In the genomic region with DNA sequence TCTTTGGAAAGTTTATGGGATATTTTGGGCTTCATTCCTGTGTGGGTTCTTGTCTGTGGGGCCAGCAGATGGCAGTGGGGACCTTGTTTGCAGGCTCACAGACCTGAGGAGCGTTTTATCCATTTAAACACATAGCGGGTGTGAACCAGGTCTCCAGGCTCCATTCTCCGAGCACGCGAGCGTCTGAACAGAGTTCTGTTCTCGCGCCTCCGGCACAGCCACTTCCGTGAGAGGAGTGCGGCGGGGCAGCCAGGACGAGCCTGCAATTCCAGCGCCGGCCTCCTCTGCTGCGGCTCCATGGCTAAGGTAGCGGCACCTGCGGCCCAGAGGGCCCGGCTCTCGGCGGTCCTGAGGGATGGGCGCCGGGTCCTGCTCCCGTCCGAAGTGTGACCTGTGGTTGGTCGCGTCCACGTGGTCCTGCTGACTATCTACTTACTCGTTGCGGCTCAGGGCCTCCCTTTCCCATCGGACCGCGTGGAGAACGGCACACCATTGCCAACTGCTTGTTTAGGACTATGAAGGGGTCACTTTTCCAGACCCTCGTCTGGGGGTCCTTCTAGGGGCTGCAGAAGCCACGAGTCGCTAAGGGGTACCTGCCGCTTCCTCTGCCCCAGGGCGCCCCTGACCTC, we compare ENCODE assay signal across 8 cellular contexts. TPM values are rescaled to one million over a fixed set of nuclear protein-coding genes. Genes with fewer than 3 reads are reported as not detected.
DNase-seq lines count a peak whose midpoint lies in the region; ATAC-seq and TF ChIP-seq lines count a peak whose summit lies in the region.

No MANE protein-coding gene starts in this region.

- no peaks in the 10 kb centered on the region for H3K9me3 Mint-ChIP-seq in activated naive CD8-positive, alpha-beta T cell treated with anti-CD3 and anti-CD28 coated beads, Interleukin-2, amount 10 ng/mL, durations not matched to agents 7 days and 5 days

- no peaks in the 10 kb centered on the region for H3F3A ChIP-seq in GM23248 (ENCODE audit: insufficient read depth)

- H3K4me3 ChIP-seq in AG04449 (ENCODE audit: low read depth, low read length): no peak overlapping the region
- peak overlapping the region; percentile 48; the same call in 1 of the 2 replicates for H3K4me3 ChIP-seq in GM23248
- H3K4me3 ChIP-seq in iPS-20b (ENCODE audit: low read length): peak overlapping the region; percentile 53; the same call in 1 of the 2 replicates
- H3K4me3 ChIP-seq in transverse colon: peak overlapping the region in 3 of 4 donors; percentile 39 to 52 (median 49)

- no peaks in the 10 kb centered on the region for H4K20me1 ChIP-seq in GM23248 (ENCODE audit: insufficient read depth)

- H3K4me1 ChIP-seq in GM23248 (ENCODE audit: insufficient read depth): no peaks in the 10 kb centered on the region
- H3K4me1 ChIP-seq in iPS-20b (ENCODE audit: insufficient read depth, low read length): peaks cover 27% of the 10 kb centered on the region
- H3K4me1 ChIP-seq in transverse colon: peaks cover 6 to 51% (median 40%) of the 10 kb centered on the region in 4 donors

- no peaks in the 10 kb centered on the region for H3K36me3 Mint-ChIP-seq in activated naive CD8-positive, alpha-beta T cell treated with anti-CD3 and anti-CD28 coated beads, Interleukin-2, amount 10 ng/mL, durations not matched to agents 7 days and 5 days

- H3K4me3 Mint-ChIP-seq in activated naive CD8-positive, alpha-beta T cell treated with anti-CD3 and anti-CD28 coated beads, Interleukin-2, amount 10 ng/mL, durations not matched to agents 7 days and 5 days: peak overlapping the region; percentile 4

- no peak overlapping the region for H3K4me2 ChIP-seq in GM23248 (ENCODE audit: unreplicated experiment)

- peak; percentile 5 for TF ChIP-seq POLR2A in transverse colon (IDR thresholded peaks at IDR 0.05)

- no peak overlapping the region for H3K27ac Mint-ChIP-seq in activated naive CD8-positive, alpha-beta T cell treated with anti-CD3 and anti-CD28 coated beads, Interleukin-2, amount 10 ng/mL, durations not matched to agents 7 days and 5 days

- ATAC-seq in activated naive CD8-positive, alpha-beta T cell treated with anti-CD3 and anti-CD28 coated beads, Interleukin-2, amount 10 ng/mL, durations not matched to agents 7 days and 5 days (ENCODE audit: low read depth): peak; percentile 31
- ATAC-seq in HG03432 (IDR thresholded peaks at IDR 0.05; ENCODE audit: unreplicated experiment) (no peak), GM21825 (IDR thresholded peaks at IDR 0.05; ENCODE audit: unreplicated experiment) (no peak)

- peaks cover 28% of the 10 kb centered on the region for H3K27me3 ChIP-seq in GM23248 (replicated peaks; ENCODE audit: insufficient read depth)
- peaks cover 58% of the 10 kb centered on the region for H3K27me3 ChIP-seq in iPS-20b (ENCODE audit: insufficient read depth, low read length)
- peaks cover 59% of the 10 kb centered on the region for H3K27me3 ChIP-seq in transverse colon

- H3K4me1 Mint-ChIP-seq in activated naive CD8-positive, alpha-beta T cell treated with anti-CD3 and anti-CD28 coated beads, Interleukin-2, amount 10 ng/mL, durations not matched to agents 7 days and 5 days: peaks cover 6% of the 10 kb centered on the region

- in situ Hi-C loops in GM23248 (cut with MboI): loop anchor here (10.0 kb wide), 1 partner anchor 110 kb away; no protein-coding TSS in a partner anchor
- in situ Hi-C loops in transverse colon (cut with MboI; ENCODE audit: low pct_ligation_motif_present in 1 of 4, low pct_unique_long_range_greater_than_20kb in 1 of 4, low sequenced_read_pairs in 3 of 4): loop anchor here in 2 of 4 donors (25.0 kb wide), 1 partner anchor 118 kb away; the partner anchor contains the start of genes EXD3 (in 2 of the 2) and NOXA1 (in 2 of the 2)

- no peaks in the 10 kb centered on the region for H3K36me3 ChIP-seq in GM23248 (ENCODE audit: low read depth)
- no peaks in the 10 kb centered on the region for H3K36me3 ChIP-seq in iPS-20b (ENCODE audit: insufficient read depth, low read depth, low read length)
- H3K36me3 ChIP-seq in transverse colon: no peaks in the 10 kb centered on the region

- intact Hi-C loops in transverse colon (cut with DNase I; ENCODE audit: low total_unique reads): no loop called here
- intact Hi-C loops in head of caudate nucleus (cut with DNase I): loop anchor here (10.0 kb wide), 1 partner anchor 230 kb away; no protein-coding TSS in a partner anchor

- H3K79me2 ChIP-seq in GM23248 (ENCODE audit: insufficient read depth): no peaks in the 10 kb centered on the region

- 7 to 11% methylated on average over 38 to 39 of the region's 39 CpGs for WGBS in GM23248 (ENCODE audit: low coverage in 1 of 2, low lambda C conversion rate in 2 of 2, missing lambda C conversion rate in 2 of 2), 2 experiments
- 45 to 50% methylated on average over 2 to 29 of the region's 39 CpGs for WGBS in transverse colon (ENCODE audit: low coverage in 1 of 2), 2 donors

- H3K27me3 Mint-ChIP-seq in activated naive CD8-positive, alpha-beta T cell treated with anti-CD3 and anti-CD28 coated beads, Interleukin-2, amount 10 ng/mL, durations not matched to agents 7 days and 5 days: peaks cover 48% of the 10 kb centered on the region

- H3K9me3 ChIP-seq in GM23248 (ENCODE audit: low read depth) (no peaks in the 10 kb centered on the region), iPS-20b (ENCODE audit: insufficient read depth, low read depth, low read length) (no peaks in the 10 kb centered on the region), transverse colon (no peaks in the 10 kb centered on the region)

- no peaks in the 10 kb centered on the region for H3K9me2 ChIP-seq in GM23248 (ENCODE audit: insufficient read depth)

- TF ChIP-seq EP300 in transverse colon (IDR thresholded peaks at IDR 0.05; ENCODE audit: low read depth): no peak

- H3K9ac ChIP-seq in GM23248 (no peak overlapping the region), iPS-20b (ENCODE audit: low read depth, low read length) (no peak overlapping the region)

- CTCF ChIA-PET in AG04449 (lab: Yijun Ruan, JAX): interaction anchor here (0.9 to 3.3 kb wide), 11 partner anchors 10 to 238 kb away, joined by 3 to 11 read pairs (median 5); partner anchors contain the start of genes EXD3 and NOXA1

- POLR2A ChIA-PET in AG04449 (lab: Yijun Ruan, JAX): interaction anchor here (0.6 kb wide), 1 partner anchor 54 kb away, joined by 3 read pairs; the partner anchor contains the start of gene TUBB4B
- POLR2A ChIA-PET in activated naive CD8-positive, alpha-beta T cell treated with anti-CD3 and anti-CD28 coated beads, Interleukin-2, amount 10 ng/mL, durations not matched to agents 7 days and 5 days (lab: Charles Lee): interaction anchor here (1.3 kb wide), 1 partner anchor 17 kb away, joined by 4 read pairs; the partner anchor contains the start of gene TOR4A

- H3K27ac ChIP-seq in GM23248 (no peak overlapping the region), iPS-20b (ENCODE audit: low read length) (no peak overlapping the region), transverse colon (peak overlapping the region; percentile 86 to 91 (median 88))

- TF ChIP-seq CTCF in AG04449 (IDR thresholded peaks at IDR 0.05; ENCODE audit: insufficient read depth, low read length, missing control alignments): peak; percentile 43
- peak in 3 of 5 experiments; percentile 7 to 22 (median 9) for TF ChIP-seq CTCF in transverse colon (IDR thresholded peaks at IDR 0.05)

- 0 out of 2 replicates have a peak overlapping the region, but pooled peaks have one; percentile 44 for H2AFZ ChIP-seq in GM23248

- DNase-seq in AG04449 (ENCODE audit: low read depth, low spot score) (no peak), GM23248 (peak; percentile 49), transverse colon (peak; percentile 32), head of caudate nucleus (no peak)
- DNase-seq in activated naive CD8-positive, alpha-beta T cell treated with anti-CD3 and anti-CD28 coated beads, Interleukin-2, amount 10 ng/mL, durations not matched to agents 7 days and 5 days: peak; percentile 42

RNA-seq across cellular contexts. Expression of gene NRARP, which starts 7.3 kb away (rescaled TPM):
- 0.32 TPM in 1 of 2 replicates, not detected in the other for total RNA-seq in GM23248 (2014; rRNA removed; shearing (Covaris generic))
- polyA plus RNA-seq in GM23248 (2016; fragmentation: Nextera tagmentation; extraction: Ambion mirVana): not detected in 2 replicates
- 1 to 10 TPM; 1.2 to 1.7 TPM for total RNA-seq in activated naive CD8-positive, alpha-beta T cell treated with anti-CD3 and anti-CD28 coated beads, Interleukin-2, amount 10 ng/mL, durations not matched to agents 7 days and 5 days
- total RNA-seq in transverse colon: 100 to 1,000 TPM in 3 of 4 donors, 10 to 100 TPM in 1; 92.0 to 343 (median 134) TPM

RNA-seq across cellular contexts. Expression of gene TOR4A, which starts 17.3 kb away (rescaled TPM):
- 25.8 and 29.6 TPM in 2 replicates for total RNA-seq in GM23248 (2014; rRNA removed; shearing (Covaris generic))
- polyA plus RNA-seq in GM23248 (2016; fragmentation: Nextera tagmentation; extraction: Ambion mirVana): 4.1 and 5.0 TPM in 2 replicates
- total RNA-seq in activated naive CD8-positive, alpha-beta T cell treated with anti-CD3 and anti-CD28 coated beads, Interleukin-2, amount 10 ng/mL, durations not matched to agents 7 days and 5 days: 1 to 10 TPM; 8.1 to 8.2 TPM
- total RNA-seq in transverse colon: 100 to 1,000 TPM in 1 of 4 donors, 10 to 100 TPM in 3; 49.2 to 121 (median 71.7) TPM

RNA-seq across cellular contexts. Expression of gene NELFB, which starts 39.7 kb away (rescaled TPM):
- total RNA-seq in GM23248 (2014; rRNA removed; shearing (Covaris generic)): 65.0 and 69.6 TPM in 2 replicates
- 34.4 and 38.5 TPM in 2 replicates for polyA plus RNA-seq in GM23248 (2016; fragmentation: Nextera tagmentation; extraction: Ambion mirVana)
- 10 to 100 TPM; 58.7 to 63.1 TPM for total RNA-seq in activated naive CD8-positive, alpha-beta T cell treated with anti-CD3 and anti-CD28 coated beads, Interleukin-2, amount 10 ng/mL, durations not matched to agents 7 days and 5 days
- total RNA-seq in transverse colon: 10 to 100 TPM; 28.1 to 90.5 (median 53.9) TPM

RNA-seq across cellular contexts. Expression of gene STPG3, which starts 43.7 kb away (rescaled TPM):
- not detected in 2 replicates for total RNA-seq in GM23248 (2014; rRNA removed; shearing (Covaris generic))
- not detected in 2 replicates for polyA plus RNA-seq in GM23248 (2016; fragmentation: Nextera tagmentation; extraction: Ambion mirVana)
- total RNA-seq in activated naive CD8-positive, alpha-beta T cell treated with anti-CD3 and anti-CD28 coated beads, Interleukin-2, amount 10 ng/mL, durations not matched to agents 7 days and 5 days: not detected
- total RNA-seq in transverse colon: not detected

RNA-seq across cellular contexts. Expression of gene TUBB4B, which starts 53.7 kb away (rescaled TPM):
- total RNA-seq in GM23248 (2014; rRNA removed; shearing (Covaris generic)): 148 and 159 TPM in 2 replicates
- 373 and 391 TPM in 2 replicates for polyA plus RNA-seq in GM23248 (2016; fragmentation: Nextera tagmentation; extraction: Ambion mirVana)
- total RNA-seq in activated naive CD8-positive, alpha-beta T cell treated with anti-CD3 and anti-CD28 coated beads, Interleukin-2, amount 10 ng/mL, durations not matched to agents 7 days and 5 days: 100 to 1,000 TPM; 241 to 249 TPM
- 100 to 1,000 TPM; 223 to 390 (median 348) TPM for total RNA-seq in transverse colon

Comparison
In these comparisons a context has a peak if more than half of its experiments do, and no peak if none do; other contexts are left out.
1. DNase-seq: peak in GM23248 (single experiment), activated naive CD8-positive, alpha-beta T cell treated with anti-CD3 and anti-CD28 coated beads, Interleukin-2, amount 10 ng/mL, durations not matched to agents 7 days and 5 days (single experiment) and transverse colon (single experiment); none in AG04449 (single experiment) and head of caudate nucleus (0 of 42).
2. H3K27ac ChIP-seq: peak in transverse colon (4 of 4); none in GM23248 (single experiment) and iPS-20b (single experiment).
3. RNA of gene NRARP, which starts 7.3 kb away (total RNA-seq): 92.0 to 343 TPM in transverse colon; 1.2 to 1.7 TPM in activated naive CD8-positive, alpha-beta T cell treated with anti-CD3 and anti-CD28 coated beads, Interleukin-2, amount 10 ng/mL, durations not matched to agents 7 days and 5 days and 0.32 TPM in GM23248; every median in the first group is over 10 times any median in the second.